In the genomic region with DNA sequence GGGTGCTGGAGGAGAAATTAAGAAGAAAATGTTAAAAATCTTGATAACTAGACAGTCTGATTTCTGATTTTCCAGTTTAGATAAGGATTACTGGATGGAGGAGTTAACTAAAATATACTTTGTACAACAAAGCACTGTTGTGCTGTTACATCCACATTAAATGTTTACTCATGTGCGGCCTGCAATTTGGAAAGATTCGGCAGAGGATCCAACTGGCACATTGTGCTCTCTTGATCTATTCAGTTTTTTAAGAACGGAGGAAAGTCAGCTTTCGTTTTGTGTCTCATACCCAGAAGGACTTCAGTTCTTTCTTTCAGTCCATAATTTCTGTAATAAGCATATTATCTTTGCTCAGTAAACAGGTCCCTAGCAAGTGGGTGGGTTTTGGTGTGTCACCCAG, we compare ENCODE assay signal across 16 cellular contexts.
"Had no signal": no experiment of that assay in that cellular context is flagged by ENCODE, and none has a peak within 500 bp of the region (broad histone marks: within the 10 kb centered on the region; RNA-seq: fewer than 3 reads in every experiment).

No MANE protein-coding gene starts in this region.

- H3K9me3 Mint-ChIP-seq: activated CD4-positive, alpha-beta memory T cell treated with anti-CD3 and anti-CD28 coated beads, Interleukin-2, amount 10 ng/mL, durations not matched to agents 7 days and 5 days; activated T-cell treated with anti-CD3 and anti-CD28 coated beads, Interleukin-2, amount 50 U/mL, for 4 hours; natural killer cell treated with Interleukin-12 subunit alpha and Interleukin-12 subunit beta and Interleukin-15 and Interleukin-18, amount 100 ng/mL, for 72 hours had no signal

- H3K9me3 ChIP-seq: gastrocnemius medialis, SJCRH30, transverse colon had no signal

- H3K27me3 Mint-ChIP-seq: activated CD4-positive, alpha-beta memory T cell treated with anti-CD3 and anti-CD28 coated beads, Interleukin-2, amount 10 ng/mL, durations not matched to agents 7 days and 5 days; natural killer cell treated with Interleukin-12 subunit alpha and Interleukin-12 subunit beta and Interleukin-15 and Interleukin-18, amount 100 ng/mL, for 72 hours; T-helper 17 cell had no signal

- DNase-seq: activated CD4-positive, alpha-beta memory T cell treated with anti-CD3 and anti-CD28 coated beads, Interleukin-2, amount 10 ng/mL, durations not matched to agents 7 days and 5 days; activated CD4-positive, alpha-beta T cell treated with anti-CD3 and anti-CD28 coated beads for 4 hours; activated effector memory CD4-positive, alpha-beta T cell treated with Interleukin-2 at 50 U/mL for 16 hours; activated naive CD4-positive, alpha-beta T cell treated with anti-CD3 and anti-CD28 coated beads, Interleukin-2, amount 50 U/mL, for 16 hours; activated T-cell treated with anti-CD3 and anti-CD28 coated beads, Interleukin-2, amount 50 U/mL, for 4 hours; gastrocnemius medialis; heart right ventricle; left cardiac atrium; nucleus accumbens; sigmoid colon; SJCRH30; stimulated activated CD4-positive, alpha-beta T cell treated with anti-CD3 and anti-CD28 coated beads, Interleukin-12 subunit alpha, Interleukin-12 subunit beta, amount 100 ng/mL, for 4 hours; stimulated activated CD4-positive, alpha-beta T cell treated with anti-CD3 and anti-CD28 coated beads, Interleukin-2, amount 100 ng/mL, for 24 hours; T-helper 17 cell; transverse colon had no signal

- H3K27me3 ChIP-seq: gastrocnemius medialis, heart right ventricle, sigmoid colon, SJCRH30, transverse colon had no signal

- H3K4me3 ChIP-seq: gastrocnemius medialis, heart right ventricle, sigmoid colon, SJCRH30, transverse colon had no signal

- H3K27ac ChIP-seq: gastrocnemius medialis, heart right ventricle, sigmoid colon, SJCRH30 had no signal

- H3K36me3 Mint-ChIP-seq: natural killer cell treated with Interleukin-12 subunit alpha and Interleukin-12 subunit beta and Interleukin-15 and Interleukin-18, amount 100 ng/mL, for 72 hours had no signal

- H3K4me3 Mint-ChIP-seq: activated CD4-positive, alpha-beta memory T cell treated with anti-CD3 and anti-CD28 coated beads, Interleukin-2, amount 10 ng/mL, durations not matched to agents 7 days and 5 days; activated T-cell treated with anti-CD3 and anti-CD28 coated beads, Interleukin-2, amount 50 U/mL, for 4 hours; natural killer cell treated with Interleukin-12 subunit alpha and Interleukin-12 subunit beta and Interleukin-15 and Interleukin-18, amount 100 ng/mL, for 72 hours; T-helper 17 cell had no signal

- H3K27ac Mint-ChIP-seq: activated CD4-positive, alpha-beta memory T cell treated with anti-CD3 and anti-CD28 coated beads, Interleukin-2, amount 10 ng/mL, durations not matched to agents 7 days and 5 days; natural killer cell treated with Interleukin-12 subunit alpha and Interleukin-12 subunit beta and Interleukin-15 and Interleukin-18, amount 100 ng/mL, for 72 hours; T-helper 17 cell had no signal

- ATAC-seq: activated T-cell treated with anti-CD3 and anti-CD28 coated beads, Interleukin-2, amount 50 U/mL, for 4 hours; gastrocnemius medialis; heart right ventricle; left cardiac atrium; natural killer cell treated with Interleukin-12 subunit alpha and Interleukin-12 subunit beta and Interleukin-15 and Interleukin-18, amount 100 ng/mL, for 72 hours; T-helper 17 cell had no signal

- H3K36me3 ChIP-seq: gastrocnemius medialis, heart right ventricle, sigmoid colon, transverse colon had no signal
